9 cellular contexts compared by ENCODE assay signal in the genomic region with DNA sequence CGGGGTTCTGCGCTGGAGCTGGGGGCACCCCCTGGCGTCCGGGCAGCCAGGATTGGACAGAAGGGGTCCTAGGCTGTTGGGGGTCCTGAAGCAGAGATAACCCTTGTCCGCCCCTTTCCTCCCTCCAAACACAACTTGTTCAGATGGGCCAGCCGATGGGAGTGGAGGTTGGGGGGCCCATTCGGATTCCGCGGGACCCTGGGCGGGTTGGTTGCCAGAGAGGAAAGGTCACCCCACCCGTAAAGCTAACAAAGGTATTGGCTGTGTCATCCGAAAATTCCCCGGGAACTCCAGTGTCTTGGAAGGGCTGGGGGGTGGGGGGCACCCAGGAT. TPM values are rescaled to one million over a fixed set of nuclear protein-coding genes. Genes with fewer than 3 reads are reported as not detected.
DNase-seq lines count a peak whose midpoint lies in the region; ATAC-seq, FAIRE-seq and TF ChIP-seq lines count a peak whose summit lies in the region.
"Had no signal": no experiment of that assay in that cellular context is flagged by ENCODE, and none has a peak within 500 bp of the region (broad histone marks: within the 10 kb centered on the region; RNA-seq: fewer than 3 reads in every experiment).

No MANE protein-coding gene starts in this region.

- intact Hi-C loops in PC-3 (cut with micrococcal nuclease): loop anchor here (1.0 kb wide), 1 partner anchor 118 kb away; no protein-coding TSS in a partner anchor
- intact Hi-C loops in pancreas (cut with DNase I): loop anchor here in 1 of 3 donors (10.0 kb wide), 1 partner anchor 110 kb away; no protein-coding TSS in a partner anchor

- H3K4me2 ChIP-seq in PC-3 (ENCODE audit: low read length): peak overlapping the region; percentile 93

- H3K4me3 ChIP-seq in PC-3 (ENCODE audit: low read length): peak overlapping the region; percentile 78
- peak overlapping the region; percentile 57 for H3K4me3 ChIP-seq in epithelial cell of proximal tubule (ENCODE audit: low read depth, low read length)
- peak overlapping the region in 3 of 4 donors; percentile 57 to 69 (median 65) for H3K4me3 ChIP-seq in pancreas

- H3K9me2 ChIP-seq in PC-3 (replicated peaks; ENCODE audit: low read length): no peaks in the 10 kb centered on the region

- peak; percentile 49 for DNase-seq in COLO668 (lab: John Stamatoyannopoulos, UW; ENCODE audit: unreplicated experiment)
- no peak for DNase-seq in PC-3
- no peak for DNase-seq in epithelial cell of proximal tubule (ENCODE audit: low read depth)
- no peak for DNase-seq in pancreas
- DNase-seq in NCI-H774 (lab: John Stamatoyannopoulos, UW): no peak

- TF ChIP-seq CTCF in PC-3 (conservative IDR thresholded peaks at IDR 0.05; ENCODE audit: low read depth, low read length) (no peak), epithelial cell of proximal tubule (conservative IDR thresholded peaks at IDR 0.05; ENCODE audit: low read depth, low read length) (no peak), pancreas (IDR thresholded peaks at IDR 0.05) (no peak)

- H3K27ac ChIP-seq in PC-3 (ENCODE audit: low read length) (no peak overlapping the region), pancreas (peak overlapping the region in 2 of 4 donors; percentile 28 to 48)
- H3K27ac ChIP-seq: neutrophil had no signal

- no peaks in the 10 kb centered on the region for H3F3A ChIP-seq in PC-3 (ENCODE audit: low read length, unreplicated experiment)

- H3K9ac ChIP-seq in PC-3 (ENCODE audit: low read length): no peak overlapping the region

- H4K20me1 ChIP-seq in PC-3 (ENCODE audit: low read length): no peaks in the 10 kb centered on the region; the same call in 1 of the 2 replicates

- FAIRE-seq in pancreas (lab: Jason Lieb, UNC): no peak

- POLR2A ChIA-PET in PC-3 (lab: Charles Lee; ENCODE audit: unreplicated experiment): interaction anchor here (0.7 kb wide), 1 partner anchor 10 kb away, joined by 4 read pairs; no protein-coding TSS in a partner anchor

- BruUV-seq in PC-3 (replicated peaks; lab: Mats Ljungman, UMichigan): TSS peak; percentile 38

- H3K9me3 ChIP-seq in PC-3 (ENCODE audit: low read length) (no peaks in the 10 kb centered on the region), pancreas (no peaks in the 10 kb centered on the region)
- H3K9me3 ChIP-seq: neutrophil had no signal

- H3K79me2 ChIP-seq in PC-3 (ENCODE audit: low read length): no peaks in the 10 kb centered on the region

- peaks cover 19% of the 10 kb centered on the region for H3K4me1 ChIP-seq in PC-3 (ENCODE audit: insufficient read depth, low read length)
- H3K4me1 ChIP-seq in pancreas: peaks cover 0 to 15% (median 12%) of the 10 kb centered on the region in 3 donors

- ATAC-seq in PC-3 (no peak), pancreas (no peak), HG03108 (IDR thresholded peaks at IDR 0.05; ENCODE audit: unreplicated experiment) (no peak), GM18858 (IDR thresholded peaks at IDR 0.05; ENCODE audit: unreplicated experiment) (no peak), HG02623 (IDR thresholded peaks at IDR 0.05; ENCODE audit: unreplicated experiment) (no peak)

- H2AFZ ChIP-seq in PC-3 (ENCODE audit: low read length): peak overlapping the region; percentile 28; the same call in 1 of the 2 replicates

- CTCF ChIA-PET in PC-3 (lab: Charles Lee): interaction anchor here (1.0 to 1.7 kb wide), 2 partner anchors 117 to 287 kb away, joined by 3 to 7 read pairs; no protein-coding TSS in a partner anchor

- 18 to 23% methylated on average over 13 of the region's 13 CpGs for WGBS in pancreas, 2 donors

- no peaks in the 10 kb centered on the region for H3K27me3 ChIP-seq in PC-3 (ENCODE audit: low read length)
- no peaks in the 10 kb centered on the region for H3K27me3 ChIP-seq in pancreas

- H3K36me3 ChIP-seq in PC-3 (ENCODE audit: low read depth, low read length) (no peaks in the 10 kb centered on the region), pancreas (no peaks in the 10 kb centered on the region)
- H3K36me3 ChIP-seq: neutrophil had no signal

RNA-seq across cellular contexts. Expression of gene FAM222A, which starts 1.3 kb away (rescaled TPM):
- 11.7 and 15.3 TPM in 2 replicates for total RNA-seq in PC-3 (2014; rRNA removed)
- 0.52 and 2.7 TPM in 2 replicates for total RNA-seq in epithelial cell of proximal tubule
- total RNA-seq in pancreas: 1 to 10 TPM; 2.1 to 4.3 (median 3.3) TPM
- 10 to 100 TPM in 1 of 2 donors, 1 to 10 TPM in 1; 5.6 to 14.6 TPM for polyA plus RNA-seq in pancreas
